18 cellular contexts compared by ENCODE assay signal in genomic region chr13:33218426-33218825, GRCh38.
A peak's percentile ranks its signal among the peaks of the same experiment; 100 is the strongest.
DNase-seq lines count a peak whose midpoint lies in the region; ATAC-seq and TF ChIP-seq lines count a peak whose summit lies in the region.
"Had no signal": no experiment of that assay in that cellular context is flagged by ENCODE, and none has a peak within 500 bp of the region (broad histone marks: within the 10 kb centered on the region; RNA-seq: fewer than 3 reads in every experiment).

No MANE protein-coding gene starts in this region.

- no peak for TF ChIP-seq POLR2A in stomach (IDR thresholded peaks at IDR 0.05)

- in situ Hi-C loops in mammary epithelial cell (cut with MboI; ENCODE audit: low sequenced_read_pairs in 2 of 2) = no loop called here

- H3K4me1 Mint-ChIP-seq in CD4-positive, alpha-beta T cell (ENCODE audit: low read depth) = no peaks in the 10 kb centered on the region
- H3K4me1 Mint-ChIP-seq: CD4-positive, alpha-beta memory T cell had no signal

- TSS peak; percentile 60 for BruUV-seq in mammary epithelial cell (replicated peaks; lab: Mats Ljungman, UMichigan)

- no peaks in the 10 kb centered on the region for H4K20me1 ChIP-seq in mammary epithelial cell (ENCODE audit: insufficient read depth, low read length)

- TF ChIP-seq EP300 in stomach (IDR thresholded peaks at IDR 0.05) = no peak

- H3K27me3 Mint-ChIP-seq in CD4-positive, alpha-beta T cell = no peaks in the 10 kb centered on the region
- H3K27me3 Mint-ChIP-seq: activated CD4-positive, alpha-beta memory T cell treated with anti-CD3 and anti-CD28 coated beads for 36 hours; CD4-positive, alpha-beta memory T cell had no signal

- no peaks in the 10 kb centered on the region for H3K27me3 ChIP-seq in mammary epithelial cell (ENCODE audit: insufficient read depth, low read length)
- no peaks in the 10 kb centered on the region for H3K27me3 ChIP-seq in stomach
- no peaks in the 10 kb centered on the region for H3K27me3 ChIP-seq in CD4-positive, alpha-beta T cell (ENCODE audit: control insufficient read depth, insufficient read depth, low read length)
- no peaks in the 10 kb centered on the region for H3K27me3 ChIP-seq in dorsolateral prefrontal cortex
- H3K27me3 ChIP-seq: testis had no signal

- TF ChIP-seq CTCF in mammary epithelial cell (conservative IDR thresholded peaks at IDR 0.05 in 1 of 2, IDR thresholded peaks at IDR 0.05 in 1 of 2; ENCODE audit: extremely low read depth in 1 of 2, insufficient read depth in 1 of 2, low read depth in 1 of 2, low read length in 2 of 2) = no peak
- no peak for TF ChIP-seq CTCF in stomach (IDR thresholded peaks at IDR 0.05)
- TF ChIP-seq CTCF in CD4-positive, alpha-beta T cell (IDR thresholded peaks at IDR 0.05) = no peak
- no peak for TF ChIP-seq CTCF in dorsolateral prefrontal cortex (IDR thresholded peaks at IDR 0.05 in 54 of 56, conservative IDR thresholded peaks at IDR 0.05 in 2 of 56; ENCODE audit: low read depth in 1 of 56, partially characterized antibody in 56 of 56)

- H3K27ac ChIP-seq in mammary epithelial cell (ENCODE audit: insufficient read depth, low read depth, low read length) (peak overlapping the region; percentile 98), stomach (peak overlapping the region in 3 of 5 donors; percentile 34 to 54 (median 45)), dorsolateral prefrontal cortex (peak overlapping the region in 13 of 59 donors; percentile 2 to 47 (median 16))
- H3K27ac ChIP-seq in CD4-positive, alpha-beta T cell (ENCODE audit: low read depth, low read length) = no peak overlapping the region
- H3K27ac ChIP-seq: testis had no signal

- peaks cover 44% of the 10 kb centered on the region for H3K79me2 ChIP-seq in mammary epithelial cell (ENCODE audit: insufficient read depth, low read length)

- peak overlapping the region; percentile 29 for H3K9ac ChIP-seq in mammary epithelial cell (ENCODE audit: insufficient read depth, low read length)

- H3K4me3 Mint-ChIP-seq in CD4-positive, alpha-beta T cell = no peak overlapping the region
- H3K4me3 Mint-ChIP-seq: activated CD4-positive, alpha-beta memory T cell treated with anti-CD3 and anti-CD28 coated beads for 36 hours; CD4-positive, alpha-beta memory T cell had no signal

- H3K4me3 ChIP-seq in mammary epithelial cell (replicated peaks in 1 of 3; ENCODE audit: insufficient read depth in 1 of 3, low read depth in 2 of 3, low read length in 3 of 3) = no peak overlapping the region
- H3K4me3 ChIP-seq in stomach = no peak overlapping the region
- H3K4me3 ChIP-seq in dorsolateral prefrontal cortex = no peak overlapping the region
- H3K4me3 ChIP-seq: testis had no signal

- H3K4me2 ChIP-seq in mammary epithelial cell (ENCODE audit: insufficient read depth, low read depth, low read length) = peak overlapping the region; percentile 73

- H3K4me1 ChIP-seq in mammary epithelial cell (ENCODE audit: insufficient read depth, low read length) (peaks cover 43% of the 10 kb centered on the region), stomach (peaks cover 19 to 66% (median 32%) of the 10 kb centered on the region in 4 donors)

- 53% methylated on average over 1 of the region's 1 CpG for WGBS in mammary epithelial cell (ENCODE audit: low coverage, missing lambda C conversion rate)
- WGBS in stomach, 5 donors = 77 to 96% (median 88%) methylated on average over 1 of the region's 1 CpG

- no peak overlapping the region for H3K27ac Mint-ChIP-seq in CD4-positive, alpha-beta T cell
- H3K27ac Mint-ChIP-seq: activated CD4-positive, alpha-beta memory T cell treated with anti-CD3 and anti-CD28 coated beads for 36 hours; CD4-positive, alpha-beta memory T cell had no signal

- H2AFZ ChIP-seq in mammary epithelial cell (ENCODE audit: low read depth, low read length) = peak overlapping the region; percentile 26

- intact Hi-C loops in mammary epithelial cell (cut with micrococcal nuclease) (loop anchor here (1.0 to 5.0 kb wide), 2 partner anchors 67 to 96 kb away; partner anchors contain the start of gene STARD13), left colon (cut with DNase I, micrococcal nuclease) (no loop called here), stomach (cut with DNase I; ENCODE audit: low total_unique reads) (no loop called here), dorsolateral prefrontal cortex (cut with DNase I) (loop anchor here in 1 of 2 donors (10.0 kb wide), 1 partner anchor 506 kb away; no protein-coding TSS in a partner anchor)
- intact Hi-C loops in CD4-positive, alpha-beta T cell (cut with DNase I, micrococcal nuclease) = no loop called here

- no peaks in the 10 kb centered on the region for H3K9me3 Mint-ChIP-seq in CD4-positive, alpha-beta T cell
- H3K9me3 Mint-ChIP-seq: activated CD4-positive, alpha-beta memory T cell treated with anti-CD3 and anti-CD28 coated beads for 36 hours had no signal

- POLR2A ChIA-PET in CD4-positive, alpha-beta T cell (lab: Charles Lee) = no interaction called here

- peak; percentile 51 for ATAC-seq in left colon
- ATAC-seq in CD4-positive, alpha-beta T cell (ENCODE audit: poor library complexity) = no peak
- ATAC-seq: Panc1 had no signal

- CTCF ChIA-PET in mammary epithelial cell (lab: Charles Lee; ENCODE audit: low non-redundant PET) = no interaction called here
- CTCF ChIA-PET in CD4-positive, alpha-beta T cell (lab: Charles Lee) = no interaction called here

- dilution Hi-C loops in mammary epithelial cell (cut with HindIII; ENCODE audit: low sequenced_read_pairs) = no loop called here

- peak; percentile 86 for DNase-seq in HT-29 (ENCODE audit: low spot score)
- DNase-seq in mammary epithelial cell = peak; percentile 37
- no peak for DNase-seq in left colon
- no peak for DNase-seq in stomach
- no peak for DNase-seq in CD4-positive, alpha-beta T cell
- DNase-seq in NCI-H2196 (lab: John Stamatoyannopoulos, UW; ENCODE audit: unreplicated experiment) = no peak
- DNase-seq in middle frontal gyrus (ENCODE audit: extremely low spot score, low spot score) = no peak
- DNase-seq in dorsolateral prefrontal cortex = no peak
- DNase-seq: activated CD4-positive, alpha-beta memory T cell treated with anti-CD3 and anti-CD28 coated beads for 36 hours; activated gamma-delta T cell; CD4-positive, alpha-beta memory T cell; central memory CD4-positive, alpha-beta T cell; DMS79 treated with DMSO at 0.1 percent for 48 hours; KG1; NCI-H1694 treated with DMSO at 0.1 percent for 48 hours; stimulated activated CD4-positive, alpha-beta T cell treated with anti-CD3 and anti-CD28 coated beads, Interleukin-15, amount 100 ng/mL, for 24 hours; testis had no signal

- H3K9me3 ChIP-seq in mammary epithelial cell (replicated peaks; ENCODE audit: insufficient read depth, low read length) (no peaks in the 10 kb centered on the region), stomach (no peaks in the 10 kb centered on the region)
- no peaks in the 10 kb centered on the region for H3K9me3 ChIP-seq in CD4-positive, alpha-beta T cell (ENCODE audit: control insufficient read depth, low read length)
- H3K9me3 ChIP-seq: testis had no signal

- H3K36me3 ChIP-seq in mammary epithelial cell (ENCODE audit: insufficient read depth, low read length) (no peaks in the 10 kb centered on the region), stomach (no peaks in the 10 kb centered on the region)

- H3K36me3 Mint-ChIP-seq in CD4-positive, alpha-beta T cell (ENCODE audit: low read depth) = no peaks in the 10 kb centered on the region
- H3K36me3 Mint-ChIP-seq: activated CD4-positive, alpha-beta memory T cell treated with anti-CD3 and anti-CD28 coated beads for 36 hours; CD4-positive, alpha-beta memory T cell had no signal

Comparison
In these comparisons a context has a peak if more than half of its experiments do, and no peak if none do; other contexts are left out.
1. DNase-seq: peak in HT-29 (single experiment) and mammary epithelial cell (single experiment); none in left colon (0 of 2), stomach (single experiment), CD4-positive, alpha-beta T cell (0 of 10), NCI-H2196 (single experiment), middle frontal gyrus (single experiment) and dorsolateral prefrontal cortex (0 of 10).